ENCODE assay signal across 23 cellular contexts in genomic region chr11:15657264-15657663, GRCh38.
DNase-seq lines count a peak whose midpoint lies in the region; ATAC-seq and TF ChIP-seq lines count a peak whose summit lies in the region.
"Had no signal": no experiment of that assay in that cellular context is flagged by ENCODE, and none has a peak within 500 bp of the region (broad histone marks: within the 10 kb centered on the region; RNA-seq: fewer than 3 reads in every experiment).

No MANE protein-coding gene starts in this region.

- no peak for ATAC-seq in HG03045 (IDR thresholded peaks at IDR 0.05; ENCODE audit: unreplicated experiment)
- ATAC-seq in HG03139 (IDR thresholded peaks at IDR 0.05; ENCODE audit: unreplicated experiment), result no peak
- ATAC-seq: GM12878 had no signal

- H3K27me3 ChIP-seq in PC-9 (ENCODE audit: insufficient read depth, low read depth), result no peaks in the 10 kb centered on the region
- H3K27me3 ChIP-seq: BE2C, BLaER1 had no signal

- H3K4me1 ChIP-seq in PC-9 (replicated peaks; ENCODE audit: insufficient read depth), result peaks cover 73% of the 10 kb centered on the region
- H3K4me1 ChIP-seq: BE2C had no signal

- H4K20me1 ChIP-seq in PC-9 (ENCODE audit: insufficient read depth), result no peaks in the 10 kb centered on the region
- H4K20me1 ChIP-seq: BLaER1 had no signal

- no peaks in the 10 kb centered on the region for H3K79me2 ChIP-seq in PC-9 (ENCODE audit: low read depth)

- no peaks in the 10 kb centered on the region for H3K36me3 ChIP-seq in PC-9 (ENCODE audit: low read depth)
- H3K36me3 ChIP-seq: BE2C, BLaER1 had no signal

- H3K4me2 ChIP-seq in PC-9, result peak overlapping the region; percentile 81
- H3K4me2 ChIP-seq: BLaER1 had no signal

- TF ChIP-seq CTCF in PC-9 (conservative IDR thresholded peaks at IDR 0.05), result no peak

- no peaks in the 10 kb centered on the region for H3K9me2 ChIP-seq in PC-9 (ENCODE audit: insufficient read depth)

- peak overlapping the region; percentile 93; the same call in 1 of the 2 replicates for H3K27ac ChIP-seq in PC-9
- H3K27ac ChIP-seq: BLaER1 had no signal

- no peak overlapping the region for H2AFZ ChIP-seq in PC-9

- BruUV-seq in PC-9 (replicated peaks; lab: Mats Ljungman, UMichigan), result no TSS peak

- H3F3A ChIP-seq in PC-9 (ENCODE audit: insufficient read depth, low read depth), result peaks cover 32% of the 10 kb centered on the region

- POLR2A ChIA-PET in PC-9 (lab: Charles Lee; ENCODE audit: unreplicated experiment), result no interaction called here

- intact Hi-C loops in PC-9 (cut with micrococcal nuclease; ENCODE audit: unreplicated experiment), result loop anchor here (10.0 kb wide), 2 partner anchors 308 to 648 kb away; no protein-coding TSS in a partner anchor

- DNase-seq in NCI-H82 (lab: John Stamatoyannopoulos, UW) (peak; percentile 12), NCI-H82 treated with DMSO at 0.1 percent for 48 hours (lab: John Stamatoyannopoulos, UW; ENCODE audit: unreplicated experiment) (no peak), PC-9 (no peak), mucosa of gallbladder (ENCODE audit: low spot score) (peak; percentile 1)
- DNase-seq: 8988T; ACHN; BE2C; C1 segment of cervical spinal cord; CD4-positive, alpha-beta memory T cell; CD4-positive, CD25-positive, alpha-beta regulatory T cell; CD8-positive, alpha-beta memory T cell; COR-L47; DMS 273 treated with DMSO at 0.1 percent for 48 hours; DMS153; DMS53; DMS79; DND-41; EL; GDM1 had no signal

- no peaks in the 10 kb centered on the region for H3K9me3 ChIP-seq in PC-9 (ENCODE audit: insufficient read depth, low read depth)
- H3K9me3 ChIP-seq: BE2C, BLaER1 had no signal

- CTCF ChIA-PET in PC-9 (lab: Charles Lee), result no interaction called here

- H3K4me3 ChIP-seq in PC-9, result peak overlapping the region; percentile 51; the same call in 1 of the 2 replicates
- H3K4me3 ChIP-seq: BLaER1, GM12878 had no signal

Comparison
In these comparisons a context has a peak if more than half of its experiments do, and no peak if none do; other contexts are left out.
1. DNase-seq: peak in NCI-H82 (single experiment) and mucosa of gallbladder (single experiment); none in NCI-H82 treated with DMSO at 0.1 percent for 48 hours (single experiment) and PC-9 (0 of 2).